In genomic region chr1:59128239-59128736, GRCh38 we compare ENCODE assay signal across 18 cellular contexts.
DNase-seq lines count a peak whose midpoint lies in the region; ATAC-seq and TF ChIP-seq lines count a peak whose summit lies in the region.
"Had no signal": no experiment of that assay in that cellular context is flagged by ENCODE, and none has a peak within 500 bp of the region (broad histone marks: within the 10 kb centered on the region; RNA-seq: fewer than 3 reads in every experiment).

No MANE protein-coding gene starts in this region.

- H4K20me1 ChIP-seq in hepatocyte (ENCODE audit: insufficient read depth, poor library complexity, severe bottlenecking): no peaks in the 10 kb centered on the region

- H3K4me2 ChIP-seq in hepatocyte: no peak overlapping the region

- peak overlapping the region; percentile 21 for H3K9ac ChIP-seq in adipocyte (ENCODE audit: low read length)

- H3K4me1 ChIP-seq in A673 (ENCODE audit: insufficient read depth, low read length, poor library complexity, severe bottlenecking): peaks cover 31% of the 10 kb centered on the region
- H3K4me1 ChIP-seq in adipocyte (ENCODE audit: control insufficient read depth, insufficient read depth, low read length): peaks cover 47% of the 10 kb centered on the region
- H3K4me1 ChIP-seq in hepatocyte (ENCODE audit: insufficient read depth): peaks cover 11% of the 10 kb centered on the region
- H3K4me1 ChIP-seq: adrenal gland, colonic mucosa had no signal

- no peak overlapping the region for H3K4me3 ChIP-seq in A673 (ENCODE audit: low read depth, low read length, poor library complexity, severe bottlenecking)
- H3K4me3 ChIP-seq in adipocyte (ENCODE audit: low read length): no peak overlapping the region
- H3K4me3 ChIP-seq in fibroblast of pulmonary artery (replicated peaks; ENCODE audit: low read depth, low read length): no peak overlapping the region
- no peak overlapping the region for H3K4me3 ChIP-seq in hepatocyte
- H3K4me3 ChIP-seq: adrenal gland, colonic mucosa, heart right ventricle had no signal

- TF ChIP-seq CTCF in A673 (conservative IDR thresholded peaks at IDR 0.05; ENCODE audit: low read depth, low read length) (no peak), fibroblast of pulmonary artery (IDR thresholded peaks at IDR 0.05; ENCODE audit: low read length, missing control alignments) (no peak), GM20000 (IDR thresholded peaks at IDR 0.05; ENCODE audit: extremely low read depth, missing control alignments) (no peak), hepatocyte (IDR thresholded peaks at IDR 0.05; ENCODE audit: poor library complexity) (no peak)

- H3K27ac ChIP-seq in A673 (ENCODE audit: low read depth, low read length, poor library complexity, severe bottlenecking) (peak overlapping the region; percentile 14), hepatocyte (no peak overlapping the region)
- H3K27ac ChIP-seq: adrenal gland, colonic mucosa, heart right ventricle, WERI-Rb-1 had no signal

- CTCF ChIA-PET in A673 (lab: Charles Lee): no interaction called here

- intact Hi-C loops in A673 (cut with micrococcal nuclease; ENCODE audit: unreplicated experiment): loop anchor here (5.0 kb wide), 1 partner anchor 346 kb away; the partner anchor contains the start of gene JUN

- no peak overlapping the region for H2AFZ ChIP-seq in hepatocyte

- H3K9me3 ChIP-seq in A673 (ENCODE audit: low read depth, low read length, poor library complexity, severe bottlenecking): no peaks in the 10 kb centered on the region
- H3K9me3 ChIP-seq in adipocyte (ENCODE audit: control insufficient read depth, low read length): no peaks in the 10 kb centered on the region
- no peaks in the 10 kb centered on the region for H3K9me3 ChIP-seq in hepatocyte (ENCODE audit: low read depth)
- H3K9me3 ChIP-seq: adrenal gland, colonic mucosa had no signal

- H3K79me2 ChIP-seq in hepatocyte: no peaks in the 10 kb centered on the region

- H3K27me3 ChIP-seq in A673 (replicated peaks; ENCODE audit: insufficient read depth, low read depth, low read length, poor library complexity) (no peaks in the 10 kb centered on the region), adipocyte (replicated peaks; ENCODE audit: control insufficient read depth, insufficient read depth, low read length) (no peaks in the 10 kb centered on the region), hepatocyte (no peaks in the 10 kb centered on the region)
- H3K27me3 ChIP-seq: adrenal gland, colonic mucosa, heart right ventricle had no signal

- H3K36me3 ChIP-seq in A673 (ENCODE audit: insufficient read depth, low read length, poor library complexity, severe bottlenecking) (no peaks in the 10 kb centered on the region), adipocyte (ENCODE audit: control insufficient read depth, insufficient read depth, low read length, severe bottlenecking) (no peaks in the 10 kb centered on the region), hepatocyte (replicated peaks; ENCODE audit: insufficient read depth, low read depth) (no peaks in the 10 kb centered on the region)
- H3K36me3 ChIP-seq: adrenal gland, colonic mucosa, heart right ventricle, WERI-Rb-1 had no signal

- peak; percentile 86 for DNase-seq in A673 (ENCODE audit: low spot score)
- peak; percentile 58 for DNase-seq in HT1080 (ENCODE audit: low read depth)
- DNase-seq in adipocyte (ENCODE audit: low read depth): peak; percentile 56
- DNase-seq in fibroblast of pulmonary artery (ENCODE audit: low read depth): peak; percentile 55
- no peak for DNase-seq in GM20000 (ENCODE audit: low spot score)
- DNase-seq in activated CD4-positive, alpha-beta T cell treated with anti-CD3 and anti-CD28 coated beads, Interleukin-2, amount 50 U/mL, for 48 hours: no peak
- no peak for DNase-seq in hepatocyte (ENCODE audit: low spot score)
- DNase-seq: adrenal gland; colonic mucosa; COR-L47; heart right ventricle; NCI-H2081 treated with DMSO at 0.1 percent for 48 hours; NCI-H526 treated with DMSO at 0.1 percent for 48 hours; OCI-M1; stimulated activated naive CD8-positive, alpha-beta T cell treated with anti-CD3 and anti-CD28 coated beads, Interleukin-15, Interleukin-2, amounts not matched to agents 100 U/mL and 50 U/mL, for 24 hours; WERI-Rb-1 had no signal

- no TSS peak for BruUV-seq in A673 (replicated peaks; lab: Mats Ljungman, UMichigan)

- POLR2A ChIA-PET in A673 (lab: Charles Lee; ENCODE audit: low non-redundant PET): interaction anchor here (0.6 kb wide), 1 partner anchor 431 kb away, joined by 3 read pairs; no protein-coding TSS in a partner anchor

- no peak for ATAC-seq in HG03108 (IDR thresholded peaks at IDR 0.05; ENCODE audit: unreplicated experiment)
- ATAC-seq: activated T-helper 17 cell treated with anti-CD3 and anti-CD28 coated beads, Interleukin-2, amount 50 U/mL, for 72 hours; heart right ventricle; stimulated activated naive CD8-positive, alpha-beta T cell treated with anti-CD3 and anti-CD28 coated beads, Interleukin-15, Interleukin-2, amounts not matched to agents 100 U/mL and 50 U/mL, for 24 hours had no signal

- 67% methylated on average over 1 of the region's 1 CpG for WGBS in hepatocyte (ENCODE audit: low lambda C conversion rate, missing lambda C conversion rate)

- no peaks in the 10 kb centered on the region for H3K9me2 ChIP-seq in hepatocyte (replicated peaks; ENCODE audit: insufficient read depth)

Comparison
In these comparisons a context has a peak if more than half of its experiments do, and no peak if none do; other contexts are left out.
1. DNase-seq: peak in A673 (single experiment), HT1080 (single experiment), adipocyte (single experiment) and fibroblast of pulmonary artery (single experiment); none in GM20000 (single experiment), activated CD4-positive, alpha-beta T cell treated with anti-CD3 and anti-CD28 coated beads, Interleukin-2, amount 50 U/mL, for 48 hours (0 of 2) and hepatocyte (single experiment).